Comparison of ENCODE assay signal across 8 cellular contexts in genomic region chr10:117216611-117217195, GRCh38. TPM values are rescaled to one million over a fixed set of nuclear protein-coding genes. Genes with fewer than 3 reads are reported as not detected.
DNase-seq lines count a peak whose midpoint lies in the region; ATAC-seq and TF ChIP-seq lines count a peak whose summit lies in the region.

No MANE protein-coding gene starts in this region.

- no peak overlapping the region for H3K27ac ChIP-seq in right lobe of liver

- 2% methylated on average over 9 of the region's 52 CpGs for WGBS in right lobe of liver (ENCODE audit: insufficient coverage, low coverage, low lambda C conversion rate, missing lambda C conversion rate)

- H3K4me1 ChIP-seq in right lobe of liver: peaks cover 0 to 12% (median 0%) of the 10 kb centered on the region in 4 donors

- POLR2A ChIA-PET in activated CD4-positive, alpha-beta T cell treated with anti-CD3 and anti-CD28 coated beads, Interleukin-2, amount 10 ng/mL, durations not matched to agents 7 days and 5 days (lab: Charles Lee): no interaction called here

- peak overlapping the region; percentile 46 for H3K27ac Mint-ChIP-seq in activated CD4-positive, alpha-beta T cell treated with anti-CD3 and anti-CD28 coated beads, Interleukin-2, amount 10 ng/mL, durations not matched to agents 7 days and 5 days

- H3K9me3 Mint-ChIP-seq in activated CD4-positive, alpha-beta T cell treated with anti-CD3 and anti-CD28 coated beads, Interleukin-2, amount 10 ng/mL, durations not matched to agents 7 days and 5 days: peaks cover 5% of the 10 kb centered on the region

- CTCF ChIA-PET in activated CD4-positive, alpha-beta T cell treated with anti-CD3 and anti-CD28 coated beads, Interleukin-2, amount 10 ng/mL, durations not matched to agents 7 days and 5 days (lab: Charles Lee): interaction anchor here (0.7 to 2.5 kb wide), 30 partner anchors 9 to 644 kb away, joined by 3 to 27 read pairs (median 4); partner anchors contain the start of gene KCNK18

- TF ChIP-seq POLR2A in right lobe of liver (IDR thresholded peaks at IDR 0.05): no peak

- no peaks in the 10 kb centered on the region for H3K36me3 ChIP-seq in right lobe of liver

- H3K9me3 ChIP-seq in right lobe of liver: no peaks in the 10 kb centered on the region

- H3K27me3 ChIP-seq in right lobe of liver: no peaks in the 10 kb centered on the region

- peaks cover 29% of the 10 kb centered on the region for H3K27me3 Mint-ChIP-seq in activated CD4-positive, alpha-beta T cell treated with anti-CD3 and anti-CD28 coated beads, Interleukin-2, amount 10 ng/mL, durations not matched to agents 7 days and 5 days

- peak; percentile 84 for ATAC-seq in HG02852 (IDR thresholded peaks at IDR 0.05; ENCODE audit: unreplicated experiment)
- peak; percentile 92 to 98 (median 96) for ATAC-seq in right lobe of liver

- peak; percentile 11 for DNase-seq in NCI-H1694 (lab: John Stamatoyannopoulos, UW)
- no peak for DNase-seq in NCI-H1694 treated with DMSO at 0.1 percent for 48 hours (lab: John Stamatoyannopoulos, UW)
- peak; percentile 48 for DNase-seq in NCI-H2171 (lab: John Stamatoyannopoulos, UW)
- peak; percentile 65 for DNase-seq in activated CD4-positive, alpha-beta T cell treated with anti-CD3 and anti-CD28 coated beads, Interleukin-2, amount 10 ng/mL, durations not matched to agents 7 days and 5 days
- peak; percentile 82 for DNase-seq in dermis blood vessel endothelial cell
- DNase-seq in right lobe of liver: peak; percentile 74 to 82 (median 80)
- peak; percentile 67 for DNase-seq in stimulated activated CD4-positive, alpha-beta T cell treated with anti-CD3 and anti-CD28 coated beads, Interleukin-4, amount 100 ng/mL, for 24 hours

- intact Hi-C loops in right lobe of liver (cut with DNase I): loop anchor here in 1 of 2 donors (10.0 kb wide), 2 partner anchors 228 to 1028 kb away; no protein-coding TSS in a partner anchor

- peak; percentile 99 to 100 (median 100) for TF ChIP-seq CTCF in right lobe of liver (IDR thresholded peaks at IDR 0.05)

- peak overlapping the region; percentile 43 to 57 (median 47) for H3K4me3 ChIP-seq in right lobe of liver

- peaks cover 7% of the 10 kb centered on the region for H3K4me1 Mint-ChIP-seq in activated CD4-positive, alpha-beta T cell treated with anti-CD3 and anti-CD28 coated beads, Interleukin-2, amount 10 ng/mL, durations not matched to agents 7 days and 5 days

- H3K36me3 Mint-ChIP-seq in activated CD4-positive, alpha-beta T cell treated with anti-CD3 and anti-CD28 coated beads, Interleukin-2, amount 10 ng/mL, durations not matched to agents 7 days and 5 days (ENCODE audit: low read depth): no peaks in the 10 kb centered on the region

- peak overlapping the region; percentile 71 for H3K4me3 Mint-ChIP-seq in activated CD4-positive, alpha-beta T cell treated with anti-CD3 and anti-CD28 coated beads, Interleukin-2, amount 10 ng/mL, durations not matched to agents 7 days and 5 days

RNA-seq across cellular contexts. Expression of gene KCNK18, which starts 19.4 kb away (rescaled TPM):
- not detected for total RNA-seq in activated CD4-positive, alpha-beta T cell treated with anti-CD3 and anti-CD28 coated beads, Interleukin-2, amount 10 ng/mL, durations not matched to agents 7 days and 5 days
- total RNA-seq in dermis blood vessel endothelial cell: not detected in 2 replicates
- total RNA-seq in right lobe of liver: not detected

RNA-seq across cellular contexts. Expression of gene SLC18A2, which starts 24.2 kb away (rescaled TPM):
- total RNA-seq in activated CD4-positive, alpha-beta T cell treated with anti-CD3 and anti-CD28 coated beads, Interleukin-2, amount 10 ng/mL, durations not matched to agents 7 days and 5 days: not detected
- total RNA-seq in dermis blood vessel endothelial cell (0.05 TPM in 1 of 2 replicates, not detected in the other), right lobe of liver (1 to 10 TPM in 1 of 6 experiments, under 1 TPM in 5; 0.04 to 1.1 (median 0.20) TPM)
